Comparison of ENCODE assay signal across 9 cellular contexts in genomic region chr1:165075725-165076370, GRCh38.
DNase-seq lines count a peak whose midpoint lies in the region; ATAC-seq, FAIRE-seq and TF ChIP-seq lines count a peak whose summit lies in the region.
"Had no signal": no experiment of that assay in that cellular context is flagged by ENCODE, and none has a peak within 500 bp of the region (broad histone marks: within the 10 kb centered on the region; RNA-seq: fewer than 3 reads in every experiment).

No MANE protein-coding gene starts in this region.

- H3K4me3 ChIP-seq in WI38 (ENCODE audit: low read depth, low read length): no peak overlapping the region
- no peak overlapping the region for H3K4me3 ChIP-seq in keratinocyte (ENCODE audit: control insufficient read depth in 2 of 3, extremely low read depth in 1 of 3, insufficient read depth in 2 of 3, low read depth in 1 of 3, low read length in 3 of 3)
- H3K4me3 ChIP-seq in CD8-positive, alpha-beta memory T cell (ENCODE audit: low read length): no peak overlapping the region

- no peaks in the 10 kb centered on the region for H3K4me1 ChIP-seq in keratinocyte (ENCODE audit: control insufficient read depth, extremely low read depth, insufficient read depth, low read length)
- H3K4me1 ChIP-seq in CD8-positive, alpha-beta memory T cell (ENCODE audit: insufficient read depth, low read length): no peaks in the 10 kb centered on the region

- no peaks in the 10 kb centered on the region for H3K9me1 ChIP-seq in keratinocyte (ENCODE audit: control insufficient read depth, extremely low read depth, insufficient read depth, low read length)

- POLR2A ChIA-PET in CD8-positive, alpha-beta memory T cell (lab: Charles Lee): no interaction called here

- CTCF ChIA-PET in CD8-positive, alpha-beta memory T cell (lab: Charles Lee): no interaction called here

- H4K20me1 ChIP-seq in keratinocyte (ENCODE audit: control insufficient read depth, extremely low read depth, insufficient read depth, low read length): no peaks in the 10 kb centered on the region

- H3K9ac ChIP-seq in keratinocyte (ENCODE audit: control insufficient read depth, extremely low read depth, insufficient read depth, low read length): no peak overlapping the region

- no peaks in the 10 kb centered on the region for H3K4me1 Mint-ChIP-seq in CD8-positive, alpha-beta memory T cell
- H3K4me1 Mint-ChIP-seq: B cell had no signal

- no peak overlapping the region for H3K4me2 ChIP-seq in keratinocyte (ENCODE audit: control insufficient read depth, extremely low read depth, insufficient read depth, low read depth, low read length)

- no peak for ATAC-seq in activated CD4-positive, CD25-positive, alpha-beta regulatory T cell treated with anti-CD3 and anti-CD28 coated beads, Interleukin-2, amount 50 U/mL, for 24 hours

- H3K27ac Mint-ChIP-seq in CD8-positive, alpha-beta memory T cell: no peak overlapping the region
- H3K27ac Mint-ChIP-seq: B cell had no signal

- H3K79me2 ChIP-seq in keratinocyte (ENCODE audit: control insufficient read depth, insufficient read depth, low read length): no peaks in the 10 kb centered on the region

- dilution Hi-C loops in keratinocyte (cut with MboI; ENCODE audit: extremely low pct_ligation_motif_present, low sequenced_read_pairs): no loop called here

- DNase-seq in NCI-H1105 treated with DMSO at 0.1 percent for 48 hours (lab: John Stamatoyannopoulos, UW) (peak; percentile 26), NCI-H1105 (lab: John Stamatoyannopoulos, UW) (no peak), NCI-H146 treated with DMSO at 0.1 percent for 48 hours (lab: John Stamatoyannopoulos, UW; ENCODE audit: unreplicated experiment) (peak; percentile 47), keratinocyte (ENCODE audit: low read depth, low spot score) (no peak)
- no peak for DNase-seq in CD8-positive, alpha-beta memory T cell
- DNase-seq in stimulated activated CD4-positive, alpha-beta T cell treated with anti-CD3 and anti-CD28 coated beads, Interleukin-12 subunit alpha, Interleukin-12 subunit beta, amount 100 ng/mL, for 4 hours: no peak

- peaks cover 0 to 2% (median 2%) of the 10 kb centered on the region in 5 donors for H3K9me3 Mint-ChIP-seq in CD8-positive, alpha-beta memory T cell

- H3K4me3 Mint-ChIP-seq in CD8-positive, alpha-beta memory T cell: no peak overlapping the region
- H3K4me3 Mint-ChIP-seq: B cell had no signal

- H3K27me3 ChIP-seq in keratinocyte (ENCODE audit: control insufficient read depth, extremely low read depth, insufficient read depth, low read length): no peaks in the 10 kb centered on the region
- no peaks in the 10 kb centered on the region for H3K27me3 ChIP-seq in CD8-positive, alpha-beta memory T cell (ENCODE audit: insufficient read depth, low read length, poor library complexity, severe bottlenecking)

- H3K9me3 ChIP-seq in keratinocyte (ENCODE audit: control insufficient read depth, low read depth, low read length): no peaks in the 10 kb centered on the region
- H3K9me3 ChIP-seq in CD8-positive, alpha-beta memory T cell (ENCODE audit: low read length): no peaks in the 10 kb centered on the region

- no peak overlapping the region for H2AFZ ChIP-seq in keratinocyte (ENCODE audit: control insufficient read depth, low read length)

- H3K36me3 Mint-ChIP-seq in CD8-positive, alpha-beta memory T cell: no peaks in the 10 kb centered on the region

- FAIRE-seq in keratinocyte (lab: Jason Lieb, UNC): no peak

- H3K36me3 ChIP-seq in keratinocyte (ENCODE audit: control insufficient read depth in 2 of 2, extremely low read depth in 1 of 2, insufficient read depth in 2 of 2, low read length in 2 of 2): no peaks in the 10 kb centered on the region
- H3K36me3 ChIP-seq in CD8-positive, alpha-beta memory T cell (ENCODE audit: insufficient read depth, low read length): no peaks in the 10 kb centered on the region

- TF ChIP-seq CTCF in WI38 (IDR thresholded peaks at IDR 0.05; ENCODE audit: low read depth, low read length) (peak; percentile 52), keratinocyte (optimal IDR thresholded peaks at IDR 0.05 in 1 of 3, IDR thresholded peaks at IDR 0.05 in 1 of 3, conservative IDR thresholded peaks at IDR 0.05 in 1 of 3; ENCODE audit: extremely low read depth in 1 of 3, insufficient read depth in 2 of 3, low read length in 3 of 3) (peak; percentile 32 to 54 (median 50))

- no peak overlapping the region for H3K27ac ChIP-seq in keratinocyte (ENCODE audit: control insufficient read depth, insufficient read depth, low read length)
- no peak overlapping the region for H3K27ac ChIP-seq in CD8-positive, alpha-beta memory T cell (ENCODE audit: low read depth, low read length)

- peaks cover 0 to 2% of the 10 kb centered on the region in 2 donors for H3K27me3 Mint-ChIP-seq in CD8-positive, alpha-beta memory T cell

Comparison
In these comparisons a context has a peak if more than half of its experiments do, and no peak if none do; other contexts are left out.
1. DNase-seq: peak in NCI-H1105 treated with DMSO at 0.1 percent for 48 hours (single experiment) and NCI-H146 treated with DMSO at 0.1 percent for 48 hours (single experiment); none in NCI-H1105 (single experiment), keratinocyte (single experiment), CD8-positive, alpha-beta memory T cell (0 of 5) and stimulated activated CD4-positive, alpha-beta T cell treated with anti-CD3 and anti-CD28 coated beads, Interleukin-12 subunit alpha, Interleukin-12 subunit beta, amount 100 ng/mL, for 4 hours (single experiment).